Comparison of ENCODE assay signal across 8 cellular contexts in genomic region chr1:156618853-156619581, GRCh38. TPM values are rescaled to one million over a fixed set of nuclear protein-coding genes. Genes with fewer than 3 reads are reported as not detected.
DNase-seq lines count a peak whose midpoint lies in the region; ATAC-seq and TF ChIP-seq lines count a peak whose summit lies in the region.

Gene HAPLN2, plus strand, starts transcription at chr1:156619415. Its CDS starts 4,076 bp downstream, at chr1:156623491.

- H3K36me3 Mint-ChIP-seq in glutamatergic neuron (ENCODE audit: unreplicated experiment) = no peaks in the 10 kb centered on the region

- no peak within 1 kb of the TSS for H3K27ac Mint-ChIP-seq in glutamatergic neuron (ENCODE audit: unreplicated experiment)

- peaks cover 10% of the 10 kb centered on the region for H3K4me1 Mint-ChIP-seq in glutamatergic neuron (ENCODE audit: low read depth, unreplicated experiment)

- peaks cover 10% of the 10 kb centered on the region for H3K9me3 Mint-ChIP-seq in glutamatergic neuron (ENCODE audit: unreplicated experiment)

- peaks cover 21% of the 10 kb centered on the region for H3K27me3 Mint-ChIP-seq in glutamatergic neuron (ENCODE audit: unreplicated experiment)

- ATAC-seq in HG03571 (IDR thresholded peaks at IDR 0.05; ENCODE audit: unreplicated experiment) = no peak

- no peak within 1 kb of the TSS for H3K4me3 Mint-ChIP-seq in glutamatergic neuron (ENCODE audit: unreplicated experiment)

- TF ChIP-seq CTCF in GM20000 (IDR thresholded peaks at IDR 0.05; ENCODE audit: extremely low read depth, missing control alignments) = peak; percentile 45
- TF ChIP-seq CTCF in glutamatergic neuron (IDR thresholded peaks at IDR 0.05; ENCODE audit: partially characterized antibody, unreplicated experiment) = peak; percentile 15

- DNase-seq in Ammon's horn (ENCODE audit: low spot score) = peak; percentile 77
- DNase-seq in GM20000 (ENCODE audit: low spot score) = no peak
- peak; percentile 34 for DNase-seq in SKM-1 treated with dmso at 0.1 percent for 144 hours (lab: John Stamatoyannopoulos, UW; ENCODE audit: unreplicated experiment)
- peak; percentile 68 for DNase-seq in glutamatergic neuron
- no peak for DNase-seq in NOMO-1 (lab: John Stamatoyannopoulos, UW; ENCODE audit: unreplicated experiment in 2 of 2)
- DNase-seq in epidermal melanocyte (ENCODE audit: insufficient read length, low spot score) = no peak
- DNase-seq in NCI-H345 (lab: John Stamatoyannopoulos, UW) = no peak

RNA-seq across cellular contexts. Expression of gene HAPLN2, which starts in this region (rescaled TPM):
- 0.71 TPM for total RNA-seq in glutamatergic neuron (ENCODE audit: unreplicated experiment)

Comparison
In these comparisons a context has a peak if more than half of its experiments do, and no peak if none do; other contexts are left out.
1. Peak in DNase-seq in glutamatergic neuron; RNA of the gene not detected or under 1 TPM.
2. DNase-seq: peak in Ammon's horn (single experiment) and SKM-1 treated with dmso at 0.1 percent for 144 hours (single experiment); none in GM20000 (single experiment), NOMO-1 (0 of 2), epidermal melanocyte (single experiment) and NCI-H345 (single experiment).